25 cellular contexts compared by ENCODE assay signal in genomic region chr5:143898381-143898780, GRCh38.
DNase-seq lines count a peak whose midpoint lies in the region; ATAC-seq, FAIRE-seq and TF ChIP-seq lines count a peak whose summit lies in the region.
"Had no signal": no experiment of that assay in that cellular context is flagged by ENCODE, and none has a peak within 500 bp of the region (broad histone marks: within the 10 kb centered on the region; RNA-seq: fewer than 3 reads in every experiment).

No MANE protein-coding gene starts in this region.

- H3K4me3 Mint-ChIP-seq in activated CD4-positive, alpha-beta T cell treated with anti-CD3 and anti-CD28 coated beads, Interleukin-2, amount 10 ng/mL, durations not matched to agents 7 days and 5 days, result peak overlapping the region; percentile 13
- H3K4me3 Mint-ChIP-seq in activated naive CD8-positive, alpha-beta T cell, result peak overlapping the region; percentile 43
- H3K4me3 Mint-ChIP-seq: B cell had no signal

- H2AFZ ChIP-seq in Loucy (ENCODE audit: low read length), result no peak overlapping the region

- H3K4me2 ChIP-seq in Loucy (ENCODE audit: low read depth, low read length, poor library complexity, severe bottlenecking), result peak overlapping the region; percentile 57

- H4K20me1 ChIP-seq in Loucy (ENCODE audit: insufficient read depth, low read length, poor library complexity, severe bottlenecking), result no peaks in the 10 kb centered on the region

- peaks cover 35% of the 10 kb centered on the region for H3K4me1 ChIP-seq in Loucy (ENCODE audit: insufficient read depth, low read length, poor library complexity, severe bottlenecking)
- no peaks in the 10 kb centered on the region for H3K4me1 ChIP-seq in small intestine (ENCODE audit: control insufficient read depth in 2 of 2, insufficient read depth in 1 of 2, low read depth in 1 of 2, low read length in 1 of 2)
- H3K4me1 ChIP-seq: adrenal gland, breast epithelium, prostate gland, upper lobe of left lung had no signal

- peak overlapping the region; percentile 76 for H3K27ac Mint-ChIP-seq in activated CD4-positive, alpha-beta T cell treated with anti-CD3 and anti-CD28 coated beads, Interleukin-2, amount 10 ng/mL, durations not matched to agents 7 days and 5 days
- peak overlapping the region; percentile 61 for H3K27ac Mint-ChIP-seq in activated naive CD8-positive, alpha-beta T cell
- H3K27ac Mint-ChIP-seq: B cell had no signal

- H3K9me3 ChIP-seq in Loucy (ENCODE audit: insufficient read depth, low read depth, low read length) (no peaks in the 10 kb centered on the region), small intestine (ENCODE audit: control insufficient read depth, low read depth) (no peaks in the 10 kb centered on the region)
- H3K9me3 ChIP-seq: adrenal gland, breast epithelium, prostate gland, stomach, upper lobe of left lung had no signal

- no peaks in the 10 kb centered on the region for H3K36me3 Mint-ChIP-seq in activated CD4-positive, alpha-beta T cell treated with anti-CD3 and anti-CD28 coated beads, Interleukin-2, amount 10 ng/mL, durations not matched to agents 7 days and 5 days (ENCODE audit: low read depth)
- no peaks in the 10 kb centered on the region for H3K36me3 Mint-ChIP-seq in activated naive CD8-positive, alpha-beta T cell

- peaks cover 11% of the 10 kb centered on the region; the same call in 1 of the 2 replicates for H3F3A ChIP-seq in Loucy (ENCODE audit: low read depth)

- no peak overlapping the region for H3K27ac ChIP-seq in small intestine (ENCODE audit: low read depth in 1 of 2, low read length in 1 of 2)
- H3K27ac ChIP-seq: adrenal gland, breast epithelium, coronary artery, prostate gland, stomach, upper lobe of left lung had no signal

- H3K36me3 ChIP-seq in Loucy (ENCODE audit: insufficient read depth, low read length) (no peaks in the 10 kb centered on the region), small intestine (ENCODE audit: control insufficient read depth in 2 of 2, insufficient read depth in 2 of 2, low read length in 2 of 2) (no peaks in the 10 kb centered on the region)
- H3K36me3 ChIP-seq: adrenal gland, breast epithelium, prostate gland, stomach, upper lobe of left lung had no signal

- H3K4me3 ChIP-seq in Loucy (ENCODE audit: low read length, poor library complexity, severe bottlenecking) (peak overlapping the region; percentile 34), small intestine (ENCODE audit: low read depth in 1 of 2, low read length in 2 of 2) (no peak overlapping the region)
- H3K4me3 ChIP-seq: adrenal gland, breast epithelium, coronary artery, prostate gland, stomach, upper lobe of left lung had no signal

- DNase-seq in activated CD4-positive, alpha-beta T cell treated with anti-CD3 and anti-CD28 coated beads, Interleukin-2, amount 10 ng/mL, durations not matched to agents 7 days and 5 days, result peak; percentile 60
- DNase-seq in activated CD4-positive, alpha-beta T cell treated with anti-CD3 and anti-CD28 coated beads, Interleukin-2, amount 50 U/mL, for 48 hours, result no peak
- peak; percentile 15 for DNase-seq in small intestine
- no peak for DNase-seq in nucleus accumbens (lab: John Stamatoyannopoulos, UW)
- DNase-seq in NCI-H187 (lab: John Stamatoyannopoulos, UW), result no peak
- DNase-seq: activated CD4-positive, alpha-beta T cell treated with anti-CD3 and anti-CD28 coated beads for 1 hour; adrenal gland; Calu3; head of caudate nucleus; NCI-H524 treated with DMSO at 0.1 percent for 48 hours; stomach; upper lobe of left lung had no signal

- POLR2A ChIA-PET in activated CD4-positive, alpha-beta T cell treated with anti-CD3 and anti-CD28 coated beads, Interleukin-2, amount 10 ng/mL, durations not matched to agents 7 days and 5 days (lab: Charles Lee), result no interaction called here

- H3K79me2 ChIP-seq in Loucy (ENCODE audit: insufficient read depth, low read length), result no peaks in the 10 kb centered on the region

- no peaks in the 10 kb centered on the region for H3K9me3 Mint-ChIP-seq in activated CD4-positive, alpha-beta T cell treated with anti-CD3 and anti-CD28 coated beads, Interleukin-2, amount 10 ng/mL, durations not matched to agents 7 days and 5 days
- H3K9me3 Mint-ChIP-seq in activated naive CD8-positive, alpha-beta T cell (ENCODE audit: low read depth), result no peaks in the 10 kb centered on the region

- H3K4me1 Mint-ChIP-seq in activated CD4-positive, alpha-beta T cell treated with anti-CD3 and anti-CD28 coated beads, Interleukin-2, amount 10 ng/mL, durations not matched to agents 7 days and 5 days, result peaks cover 37% of the 10 kb centered on the region
- peaks cover 32% of the 10 kb centered on the region for H3K4me1 Mint-ChIP-seq in activated naive CD8-positive, alpha-beta T cell (ENCODE audit: low read depth)
- H3K4me1 Mint-ChIP-seq: B cell had no signal

- no peak for TF ChIP-seq CTCF in Loucy (conservative IDR thresholded peaks at IDR 0.05; ENCODE audit: low read length)

- CTCF ChIA-PET in activated CD4-positive, alpha-beta T cell treated with anti-CD3 and anti-CD28 coated beads, Interleukin-2, amount 10 ng/mL, durations not matched to agents 7 days and 5 days (lab: Charles Lee), result interaction anchor here (1.4 kb wide), 1 partner anchor 11 kb away, joined by 3 read pairs; no protein-coding TSS in a partner anchor

- no peaks in the 10 kb centered on the region for H3K27me3 Mint-ChIP-seq in activated CD4-positive, alpha-beta T cell treated with anti-CD3 and anti-CD28 coated beads, Interleukin-2, amount 10 ng/mL, durations not matched to agents 7 days and 5 days
- H3K27me3 Mint-ChIP-seq in activated naive CD8-positive, alpha-beta T cell, result no peaks in the 10 kb centered on the region

- ATAC-seq in HG03108 (IDR thresholded peaks at IDR 0.05; ENCODE audit: unreplicated experiment), result no peak
- ATAC-seq: HCT116, left lobe of liver had no signal

- H3K9ac ChIP-seq in Loucy (ENCODE audit: low read depth, low read length, poor library complexity, severe bottlenecking), result no peak overlapping the region

- 79 to 90% (median 84%) methylated on average over 1 of the region's 1 CpG for WGBS in small intestine, 3 donors

- H3K27me3 ChIP-seq in Loucy (ENCODE audit: insufficient read depth, low read length, poor library complexity, severe bottlenecking), result no peaks in the 10 kb centered on the region
- no peaks in the 10 kb centered on the region for H3K27me3 ChIP-seq in small intestine (ENCODE audit: control insufficient read depth in 2 of 2, insufficient read depth in 2 of 2, low read length in 2 of 2)
- H3K27me3 ChIP-seq: adrenal gland, breast epithelium, stomach, upper lobe of left lung had no signal

- no peaks in the 10 kb centered on the region for H3K9me2 ChIP-seq in Loucy (replicated peaks; ENCODE audit: low read depth, low read length)

- FAIRE-seq in small intestine (lab: Jason Lieb, UNC), result no peak
- FAIRE-seq: A204.1, endometrium, HTR-8/SVneo, TTC549 had no signal

Comparison
In these comparisons a context has a peak if more than half of its experiments do, and no peak if none do; other contexts are left out.
1. DNase-seq: peak in activated CD4-positive, alpha-beta T cell treated with anti-CD3 and anti-CD28 coated beads, Interleukin-2, amount 10 ng/mL, durations not matched to agents 7 days and 5 days (single experiment) and small intestine (single experiment); none in activated CD4-positive, alpha-beta T cell treated with anti-CD3 and anti-CD28 coated beads, Interleukin-2, amount 50 U/mL, for 48 hours (0 of 2), nucleus accumbens (0 of 56) and NCI-H187 (0 of 2).